ENCODE assay signal across 2 cellular contexts in genomic region chr2:182715896-182716664, GRCh38.
TF ChIP-seq lines count a peak whose summit lies in the region.

Gene DNAJC10 (plus strand): TSS chr2:182716257. CDS start chr2:182718087, 1,830 bp downstream.

TF ChIP-seq in HEK293, 187 proteins besides CTCF, POLR2A, EP300 and RAD21 (continued from another document and continues in another):
- no peak for TF ChIP-seq ZNF548 (tag by site-specific recombination; IDR thresholded peaks at IDR 0.05)
- TF ChIP-seq ZNF555 (tag by site-specific recombination; conservative IDR thresholded peaks at IDR 0.05): no peak
- 0 out of 2 replicates have a peak, but pooled peaks have one; percentile 18 for TF ChIP-seq WT1 (tag by site-specific recombination; IDR thresholded peaks at IDR 0.05)
- TF ChIP-seq, protein P1, sequence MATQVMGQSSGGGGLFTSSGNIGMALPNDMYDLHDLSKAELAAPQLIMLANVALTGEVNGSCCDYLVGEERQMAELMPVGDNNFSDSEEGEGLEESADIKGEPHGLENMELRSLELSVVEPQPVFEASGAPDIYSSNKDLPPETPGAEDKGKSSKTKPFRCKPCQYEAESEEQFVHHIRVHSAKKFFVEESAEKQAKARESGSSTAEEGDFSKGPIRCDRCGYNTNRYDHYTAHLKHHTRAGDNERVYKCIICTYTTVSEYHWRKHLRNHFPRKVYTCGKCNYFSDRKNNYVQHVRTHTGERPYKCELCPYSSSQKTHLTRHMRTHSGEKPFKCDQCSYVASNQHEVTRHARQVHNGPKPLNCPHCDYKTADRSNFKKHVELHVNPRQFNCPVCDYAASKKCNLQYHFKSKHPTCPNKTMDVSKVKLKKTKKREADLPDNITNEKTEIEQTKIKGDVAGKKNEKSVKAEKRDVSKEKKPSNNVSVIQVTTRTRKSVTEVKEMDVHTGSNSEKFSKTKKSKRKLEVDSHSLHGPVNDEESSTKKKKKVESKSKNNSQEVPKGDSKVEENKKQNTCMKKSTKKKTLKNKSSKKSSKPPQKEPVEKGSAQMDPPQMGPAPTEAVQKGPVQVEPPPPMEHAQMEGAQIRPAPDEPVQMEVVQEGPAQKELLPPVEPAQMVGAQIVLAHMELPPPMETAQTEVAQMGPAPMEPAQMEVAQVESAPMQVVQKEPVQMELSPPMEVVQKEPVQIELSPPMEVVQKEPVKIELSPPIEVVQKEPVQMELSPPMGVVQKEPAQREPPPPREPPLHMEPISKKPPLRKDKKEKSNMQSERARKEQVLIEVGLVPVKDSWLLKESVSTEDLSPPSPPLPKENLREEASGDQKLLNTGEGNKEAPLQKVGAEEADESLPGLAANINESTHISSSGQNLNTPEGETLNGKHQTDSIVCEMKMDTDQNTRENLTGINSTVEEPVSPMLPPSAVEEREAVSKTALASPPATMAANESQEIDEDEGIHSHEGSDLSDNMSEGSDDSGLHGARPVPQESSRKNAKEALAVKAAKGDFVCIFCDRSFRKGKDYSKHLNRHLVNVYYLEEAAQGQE (tag by site-specific recombination; IDR thresholded peaks at IDR 0.05): no peak
- no peak; the same call in 1 of the 2 replicates for TF ChIP-seq YY1 (tag by site-specific recombination; IDR thresholded peaks at IDR 0.05)
- TF ChIP-seq ZSCAN30 (tag by site-specific recombination; IDR thresholded peaks at IDR 0.05): peak; percentile 67; the same call in 1 of the 2 replicates
- TF ChIP-seq ZNF777 (tag by site-specific recombination; IDR thresholded peaks at IDR 0.05; ENCODE audit: borderline replicate concordance): peak; percentile 56; the same call in 1 of the 2 replicates
- TF ChIP-seq HOXC10 (CRISPR knock-in tag; IDR thresholded peaks at IDR 0.05): 0 out of 2 replicates have a peak, but pooled peaks have one; percentile 82
- TF ChIP-seq ZSCAN23 (tag by site-specific recombination; IDR thresholded peaks at IDR 0.05): no peak
- TF ChIP-seq SP3 (tag by site-specific recombination; IDR thresholded peaks at IDR 0.05): peak; percentile 71
- no peak for TF ChIP-seq ZNF596 (tag by site-specific recombination; IDR thresholded peaks at IDR 0.05)
- TF ChIP-seq, protein P2, sequence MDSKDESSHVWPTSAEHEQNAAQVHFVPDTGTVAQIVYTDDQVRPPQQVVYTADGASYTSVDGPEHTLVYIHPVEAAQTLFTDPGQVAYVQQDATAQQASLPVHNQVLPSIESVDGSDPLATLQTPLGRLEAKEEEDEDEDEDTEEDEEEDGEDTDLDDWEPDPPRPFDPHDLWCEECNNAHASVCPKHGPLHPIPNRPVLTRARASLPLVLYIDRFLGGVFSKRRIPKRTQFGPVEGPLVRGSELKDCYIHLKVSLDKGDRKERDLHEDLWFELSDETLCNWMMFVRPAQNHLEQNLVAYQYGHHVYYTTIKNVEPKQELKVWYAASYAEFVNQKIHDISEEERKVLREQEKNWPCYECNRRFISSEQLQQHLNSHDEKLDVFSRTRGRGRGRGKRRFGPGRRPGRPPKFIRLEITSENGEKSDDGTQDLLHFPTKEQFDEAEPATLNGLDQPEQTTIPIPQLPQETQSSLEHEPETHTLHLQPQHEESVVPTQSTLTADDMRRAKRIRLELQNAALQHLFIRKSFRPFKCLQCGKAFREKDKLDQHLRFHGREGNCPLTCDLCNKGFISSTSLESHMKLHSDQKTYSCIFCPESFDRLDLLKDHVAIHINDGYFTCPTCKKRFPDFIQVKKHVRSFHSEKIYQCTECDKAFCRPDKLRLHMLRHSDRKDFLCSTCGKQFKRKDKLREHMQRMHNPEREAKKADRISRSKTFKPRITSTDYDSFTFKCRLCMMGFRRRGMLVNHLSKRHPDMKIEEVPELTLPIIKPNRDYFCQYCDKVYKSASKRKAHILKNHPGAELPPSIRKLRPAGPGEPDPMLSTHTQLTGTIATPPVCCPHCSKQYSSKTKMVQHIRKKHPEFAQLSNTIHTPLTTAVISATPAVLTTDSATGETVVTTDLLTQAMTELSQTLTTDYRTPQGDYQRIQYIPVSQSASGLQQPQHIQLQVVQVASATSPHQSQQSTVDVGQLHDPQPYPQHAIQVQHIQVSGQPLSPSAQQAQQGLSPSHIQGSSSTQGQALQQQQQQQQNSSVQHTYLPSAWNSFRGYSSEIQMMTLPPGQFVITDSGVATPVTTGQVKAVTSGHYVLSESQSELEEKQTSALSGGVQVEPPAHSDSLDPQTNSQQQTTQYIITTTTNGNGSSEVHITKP (tag by site-specific recombination; IDR thresholded peaks at IDR 0.05): peak; percentile 63
- no peak for TF ChIP-seq ZNF544 (tag by site-specific recombination; IDR thresholded peaks at IDR 0.05)
- no peak for TF ChIP-seq GFI1B (tag by site-specific recombination; IDR thresholded peaks at IDR 0.05)
- no peak for TF ChIP-seq ZNF433 (tag by site-specific recombination; IDR thresholded peaks at IDR 0.05; ENCODE audit: low read depth)
- no peak for TF ChIP-seq ZNF37A (tag by site-specific recombination; IDR thresholded peaks at IDR 0.05)
- TF ChIP-seq ZNF174 (tag by site-specific recombination; IDR thresholded peaks at IDR 0.05): no peak
- TF ChIP-seq ZNF121 (tag by site-specific recombination; IDR thresholded peaks at IDR 0.05): 0 out of 2 replicates have a peak, but pooled peaks have one; percentile 15
- TF ChIP-seq, protein P3, sequence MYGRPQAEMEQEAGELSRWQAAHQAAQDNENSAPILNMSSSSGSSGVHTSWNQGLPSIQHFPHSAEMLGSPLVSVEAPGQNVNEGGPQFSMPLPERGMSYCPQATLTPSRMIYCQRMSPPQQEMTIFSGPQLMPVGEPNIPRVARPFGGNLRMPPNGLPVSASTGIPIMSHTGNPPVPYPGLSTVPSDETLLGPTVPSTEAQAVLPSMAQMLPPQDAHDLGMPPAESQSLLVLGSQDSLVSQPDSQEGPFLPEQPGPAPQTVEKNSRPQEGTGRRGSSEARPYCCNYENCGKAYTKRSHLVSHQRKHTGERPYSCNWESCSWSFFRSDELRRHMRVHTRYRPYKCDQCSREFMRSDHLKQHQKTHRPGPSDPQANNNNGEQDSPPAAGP (tag by site-specific recombination; IDR thresholded peaks at IDR 0.05): peak; percentile 71; the same call in 1 of the 2 replicates
- TF ChIP-seq ZBTB48 (tag by site-specific recombination; IDR thresholded peaks at IDR 0.05): peak; percentile 68; the same call in 1 of the 2 replicates
- peak; percentile 90 for TF ChIP-seq ZEB2 (tag by site-specific recombination; IDR thresholded peaks at IDR 0.05)

TF ChIP-seq in SK-N-SH, 30 proteins besides CTCF, POLR2A, EP300 and RAD21 (continued from another document):
- TF ChIP-seq, protein P4, sequence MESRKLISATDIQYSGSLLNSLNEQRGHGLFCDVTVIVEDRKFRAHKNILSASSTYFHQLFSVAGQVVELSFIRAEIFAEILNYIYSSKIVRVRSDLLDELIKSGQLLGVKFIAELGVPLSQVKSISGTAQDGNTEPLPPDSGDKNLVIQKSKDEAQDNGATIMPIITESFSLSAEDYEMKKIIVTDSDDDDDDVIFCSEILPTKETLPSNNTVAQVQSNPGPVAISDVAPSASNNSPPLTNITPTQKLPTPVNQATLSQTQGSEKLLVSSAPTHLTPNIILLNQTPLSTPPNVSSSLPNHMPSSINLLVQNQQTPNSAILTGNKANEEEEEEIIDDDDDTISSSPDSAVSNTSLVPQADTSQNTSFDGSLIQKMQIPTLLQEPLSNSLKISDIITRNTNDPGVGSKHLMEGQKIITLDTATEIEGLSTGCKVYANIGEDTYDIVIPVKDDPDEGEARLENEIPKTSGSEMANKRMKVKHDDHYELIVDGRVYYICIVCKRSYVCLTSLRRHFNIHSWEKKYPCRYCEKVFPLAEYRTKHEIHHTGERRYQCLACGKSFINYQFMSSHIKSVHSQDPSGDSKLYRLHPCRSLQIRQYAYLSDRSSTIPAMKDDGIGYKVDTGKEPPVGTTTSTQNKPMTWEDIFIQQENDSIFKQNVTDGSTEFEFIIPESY (IDR thresholded peaks at IDR 0.05; ENCODE audit: borderline replicate concordance, low read depth): no peak
- TF ChIP-seq RXRA (IDR thresholded peaks at IDR 0.05; ENCODE audit: borderline replicate concordance, low read depth) (no peak), FOXJ3 (CRISPR knock-in tag; IDR thresholded peaks at IDR 0.05) (no peak), FOSL2 (IDR thresholded peaks at IDR 0.05; ENCODE audit: borderline replicate concordance, low read depth) (0 out of 2 replicates have a peak, but pooled peaks have one; percentile 3), TAF1 (IDR thresholded peaks at IDR 0.05; ENCODE audit: borderline replicate concordance, low read depth, low read length) (peak; percentile 52; the same call in 1 of the 2 replicates), CHD2 (IDR thresholded peaks at IDR 0.05; ENCODE audit: low read length, partially characterized antibody) (peak; percentile 58), PBX3 (IDR thresholded peaks at IDR 0.05) (no peak; the same call in 1 of the 2 replicates), RFX5 (IDR thresholded peaks at IDR 0.05; ENCODE audit: low read length) (0 out of 2 replicates have a peak, but pooled peaks have one; percentile 30), TEAD4 (IDR thresholded peaks at IDR 0.05; ENCODE audit: borderline replicate concordance, insufficient read depth) (no peak), IRF3 (IDR thresholded peaks at IDR 0.05; ENCODE audit: low read depth, low read length) (no peak), NRF1 (IDR thresholded peaks at IDR 0.05; ENCODE audit: low read depth, low read length) (peak; percentile 43), SMC3 (IDR thresholded peaks at IDR 0.05; ENCODE audit: low read depth, low read length) (no peak), NFIC (IDR thresholded peaks at IDR 0.05; ENCODE audit: borderline replicate concordance) (peak; percentile 12; the same call in 1 of the 2 replicates), USF2 (IDR thresholded peaks at IDR 0.05; ENCODE audit: borderline replicate concordance, low read depth, low read length) (no peak), TCF12 (IDR thresholded peaks at IDR 0.05) (no peak), FOXM1 (IDR thresholded peaks at IDR 0.05; ENCODE audit: low read depth) (no peak), POLR2AphosphoS5 (IDR thresholded peaks at IDR 0.05; ENCODE audit: low read depth, low read length) (peak; percentile 80), JUND (IDR thresholded peaks at IDR 0.05) (no peak), MXI1 (IDR thresholded peaks at IDR 0.05; ENCODE audit: low read depth, low read length) (peak; percentile 88), SIN3A (IDR thresholded peaks at IDR 0.05; ENCODE audit: borderline replicate concordance, low read depth, low read length) (0 out of 2 replicates have a peak, but pooled peaks have one; percentile 26)
- TF ChIP-seq, protein P1 (IDR thresholded peaks at IDR 0.05; ENCODE audit: low read depth, low read length): peak; percentile 9; the same call in 1 of the 2 replicates
- TF ChIP-seq, protein P5, sequence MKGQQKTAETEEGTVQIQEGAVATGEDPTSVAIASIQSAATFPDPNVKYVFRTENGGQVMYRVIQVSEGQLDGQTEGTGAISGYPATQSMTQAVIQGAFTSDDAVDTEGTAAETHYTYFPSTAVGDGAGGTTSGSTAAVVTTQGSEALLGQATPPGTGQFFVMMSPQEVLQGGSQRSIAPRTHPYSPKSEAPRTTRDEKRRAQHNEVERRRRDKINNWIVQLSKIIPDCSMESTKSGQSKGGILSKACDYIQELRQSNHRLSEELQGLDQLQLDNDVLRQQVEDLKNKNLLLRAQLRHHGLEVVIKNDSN (IDR thresholded peaks at IDR 0.05; ENCODE audit: borderline replicate concordance, low read depth): no peak
